ENCODE assay signal across 37 cellular contexts in the genomic region with DNA sequence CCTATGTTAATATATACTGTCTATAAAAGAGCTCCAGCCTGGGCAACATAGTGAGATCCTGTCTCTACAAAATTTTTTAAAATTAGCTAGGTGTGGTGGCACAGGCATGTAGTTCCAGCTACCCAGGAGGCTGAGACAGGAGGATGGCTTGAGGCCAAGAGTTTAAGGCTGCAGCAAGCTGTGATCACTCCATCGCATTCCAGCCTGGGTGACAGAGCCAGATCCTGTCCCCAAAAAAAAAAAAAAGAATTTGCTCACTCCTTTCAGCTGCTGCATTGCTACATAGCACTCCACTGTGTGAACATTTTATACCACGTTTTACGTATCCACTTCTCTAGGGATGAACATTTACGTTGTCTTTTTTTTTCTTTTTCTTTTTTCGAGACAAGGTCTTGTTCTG.
"Had no signal": no experiment of that assay in that cellular context is flagged by ENCODE, and none has a peak within 500 bp of the region (broad histone marks: within the 10 kb centered on the region; RNA-seq: fewer than 3 reads in every experiment).

No MANE protein-coding gene starts in this region.

- H3K4me3 ChIP-seq: esophagus squamous epithelium, gastrocnemius medialis, hepatocyte, left ventricle myocardium inferior, lung, neural progenitor cell, skin epidermis, thyroid gland, upper lobe of right lung had no signal

- DNase-seq: activated CD4-positive, alpha-beta memory T cell treated with anti-CD3 and anti-CD28 coated beads for 36 hours; activated CD4-positive, alpha-beta T cell treated with anti-CD3 and anti-CD28 coated beads, Interleukin-2, amount 10 ng/mL, durations not matched to agents 24 days and 14 days; activated CD4-positive, CD25-positive, alpha-beta regulatory T cell treated with anti-CD3 and anti-CD28 coated beads, Interleukin-2, amount 50 U/mL, for 72 hours; activated CD8-positive, alpha-beta memory T cell treated with anti-CD3 and anti-CD28 coated beads, Interleukin-2, amount 50 U/mL, for 4 hours; activated gamma-delta T cell; activated naive CD4-positive, alpha-beta T cell treated with anti-CD3 and anti-CD28 coated beads, Interleukin-2, amount 10 ng/mL, durations not matched to agents 7 days and 5 days; activated naive CD8-positive, alpha-beta T cell treated with anti-CD3 and anti-CD28 coated beads, Interleukin-2, amount 10 ng/mL, durations not matched to agents 7 days and 5 days; activated T-cell treated with anti-CD3 and anti-CD28 coated beads, Interleukin-2, amount 50 U/mL, for 24 hours; amniotic stem cell; central memory CD4-positive, alpha-beta T cell; dermis blood vessel endothelial cell; effector CD8-positive, alpha-beta T cell; esophagus squamous epithelium; gastrocnemius medialis; glutamatergic neuron; islet precursor cell; left ventricle myocardium inferior; mesendoderm; natural killer cell; occipital lobe; right cardiac atrium; stimulated activated CD4-positive, alpha-beta T cell treated with anti-CD3 and anti-CD28 coated beads, Interleukin-4, amount 100 ng/mL, for 24 hours; stimulated activated naive CD8-positive, alpha-beta T cell treated with anti-CD3 and anti-CD28 coated beads, Interleukin-15, amount 100 ng/mL, for 72 hours; T-helper 9 cell; thyroid gland; upper lobe of right lung; WERI-Rb-1 had no signal

- H3K27ac Mint-ChIP-seq: activated CD4-positive, alpha-beta memory T cell treated with anti-CD3 and anti-CD28 coated beads for 36 hours; activated CD4-positive, alpha-beta T cell treated with anti-CD3 and anti-CD28 coated beads, Interleukin-2, amount 10 ng/mL, durations not matched to agents 24 days and 14 days; activated naive CD4-positive, alpha-beta T cell treated with anti-CD3 and anti-CD28 coated beads, Interleukin-2, amount 10 ng/mL, durations not matched to agents 7 days and 5 days; activated naive CD8-positive, alpha-beta T cell treated with anti-CD3 and anti-CD28 coated beads, Interleukin-2, amount 10 ng/mL, durations not matched to agents 7 days and 5 days; activated T-cell treated with anti-CD3 and anti-CD28 coated beads, Interleukin-2, amount 50 U/mL, for 24 hours; natural killer cell; neural progenitor cell; stimulated activated effector memory CD8-positive, alpha-beta T cell treated with anti-CD3 and anti-CD28 coated beads, Interleukin-12 subunit alpha, Interleukin-12 subunit beta, amount 100 ng/mL, for 72 hours had no signal

- H3K79me2 ChIP-seq: hepatocyte, parathyroid adenoma had no signal

- FAIRE-seq: colon, endometrium, TTC549 had no signal

- H3K4me2 ChIP-seq: hepatocyte, neural progenitor cell had no signal

- H3K27me3 Mint-ChIP-seq: activated CD4-positive, alpha-beta memory T cell treated with anti-CD3 and anti-CD28 coated beads for 36 hours; activated CD4-positive, alpha-beta T cell treated with anti-CD3 and anti-CD28 coated beads, Interleukin-2, amount 10 ng/mL, durations not matched to agents 24 days and 14 days; activated naive CD4-positive, alpha-beta T cell treated with anti-CD3 and anti-CD28 coated beads, Interleukin-2, amount 10 ng/mL, durations not matched to agents 7 days and 5 days; activated naive CD8-positive, alpha-beta T cell treated with anti-CD3 and anti-CD28 coated beads, Interleukin-2, amount 10 ng/mL, durations not matched to agents 7 days and 5 days; activated T-cell treated with anti-CD3 and anti-CD28 coated beads, Interleukin-2, amount 50 U/mL, for 24 hours; stimulated activated naive CD8-positive, alpha-beta T cell treated with anti-CD3 and anti-CD28 coated beads, Interleukin-15, amount 100 ng/mL, for 72 hours had no signal

- H3K27me3 ChIP-seq: esophagus squamous epithelium, gastrocnemius medialis, hepatocyte, neural progenitor cell, thyroid gland, upper lobe of right lung had no signal

- H3K9me3 ChIP-seq: esophagus squamous epithelium, gastrocnemius medialis, left ventricle myocardium inferior, thyroid gland, upper lobe of right lung had no signal

- H3K27ac ChIP-seq: epithelial cell of prostate, esophagus squamous epithelium, gastrocnemius medialis, hepatocyte, left ventricle myocardium inferior, neural progenitor cell, parathyroid adenoma, skin epidermis, thyroid gland, upper lobe of right lung, WERI-Rb-1 had no signal

- H3K36me3 Mint-ChIP-seq: activated CD4-positive, alpha-beta memory T cell treated with anti-CD3 and anti-CD28 coated beads for 36 hours; activated naive CD4-positive, alpha-beta T cell treated with anti-CD3 and anti-CD28 coated beads, Interleukin-2, amount 10 ng/mL, durations not matched to agents 7 days and 5 days; activated naive CD8-positive, alpha-beta T cell treated with anti-CD3 and anti-CD28 coated beads, Interleukin-2, amount 10 ng/mL, durations not matched to agents 7 days and 5 days; natural killer cell; neural progenitor cell; stimulated activated effector memory CD8-positive, alpha-beta T cell treated with anti-CD3 and anti-CD28 coated beads, Interleukin-12 subunit alpha, Interleukin-12 subunit beta, amount 100 ng/mL, for 72 hours had no signal

- H3K4me1 ChIP-seq: neural progenitor cell had no signal

- H2AFZ ChIP-seq: hepatocyte, neural progenitor cell, parathyroid adenoma had no signal

- H3K4me3 Mint-ChIP-seq: activated CD4-positive, alpha-beta memory T cell treated with anti-CD3 and anti-CD28 coated beads for 36 hours; activated CD4-positive, alpha-beta T cell treated with anti-CD3 and anti-CD28 coated beads, Interleukin-2, amount 10 ng/mL, durations not matched to agents 24 days and 14 days; activated naive CD4-positive, alpha-beta T cell treated with anti-CD3 and anti-CD28 coated beads, Interleukin-2, amount 10 ng/mL, durations not matched to agents 7 days and 5 days; activated naive CD8-positive, alpha-beta T cell treated with anti-CD3 and anti-CD28 coated beads, Interleukin-2, amount 10 ng/mL, durations not matched to agents 7 days and 5 days; activated T-cell treated with anti-CD3 and anti-CD28 coated beads, Interleukin-2, amount 50 U/mL, for 24 hours; natural killer cell; neural progenitor cell; stimulated activated effector memory CD8-positive, alpha-beta T cell treated with anti-CD3 and anti-CD28 coated beads, Interleukin-12 subunit alpha, Interleukin-12 subunit beta, amount 100 ng/mL, for 72 hours; stimulated activated naive CD8-positive, alpha-beta T cell treated with anti-CD3 and anti-CD28 coated beads, Interleukin-15, amount 100 ng/mL, for 72 hours had no signal

- H3K9ac ChIP-seq: neural progenitor cell, parathyroid adenoma had no signal

- H3K36me3 ChIP-seq: esophagus squamous epithelium, gastrocnemius medialis, left ventricle myocardium inferior, neural progenitor cell, thyroid gland, upper lobe of right lung, WERI-Rb-1 had no signal

- ATAC-seq: gastrocnemius medialis; natural killer cell; right cardiac atrium; stimulated activated effector memory CD8-positive, alpha-beta T cell treated with anti-CD3 and anti-CD28 coated beads, Interleukin-12 subunit alpha, Interleukin-12 subunit beta, amount 100 ng/mL, for 72 hours; stimulated activated naive CD8-positive, alpha-beta T cell treated with anti-CD3 and anti-CD28 coated beads, Interleukin-15, amount 100 ng/mL, for 72 hours; upper lobe of right lung had no signal

- H3K9me3 Mint-ChIP-seq: activated CD4-positive, alpha-beta memory T cell treated with anti-CD3 and anti-CD28 coated beads for 36 hours; activated CD4-positive, alpha-beta T cell treated with anti-CD3 and anti-CD28 coated beads, Interleukin-2, amount 10 ng/mL, durations not matched to agents 24 days and 14 days; activated naive CD4-positive, alpha-beta T cell treated with anti-CD3 and anti-CD28 coated beads, Interleukin-2, amount 10 ng/mL, durations not matched to agents 7 days and 5 days; activated naive CD8-positive, alpha-beta T cell treated with anti-CD3 and anti-CD28 coated beads, Interleukin-2, amount 10 ng/mL, durations not matched to agents 7 days and 5 days; activated T-cell treated with anti-CD3 and anti-CD28 coated beads, Interleukin-2, amount 50 U/mL, for 24 hours; natural killer cell; neural progenitor cell; stimulated activated effector memory CD8-positive, alpha-beta T cell treated with anti-CD3 and anti-CD28 coated beads, Interleukin-12 subunit alpha, Interleukin-12 subunit beta, amount 100 ng/mL, for 72 hours; stimulated activated naive CD8-positive, alpha-beta T cell treated with anti-CD3 and anti-CD28 coated beads, Interleukin-15, amount 100 ng/mL, for 72 hours had no signal
